ENCODE assay signal across 2 cellular contexts in genomic region chr2:85937069-85937439, GRCh38.
TF ChIP-seq lines count a peak whose summit lies in the region.

No MANE protein-coding gene starts in this region.

TF ChIP-seq in liver, 16 proteins besides CTCF, POLR2A, EP300 and RAD21:
- TF ChIP-seq RXRA (IDR thresholded peaks at IDR 0.05) (no peak), JUND (IDR thresholded peaks at IDR 0.05) (peak in 1 of 2 donors; percentile 4), FOXA2 (IDR thresholded peaks at IDR 0.05) (peak; percentile 20), TAF1 (conservative IDR thresholded peaks at IDR 0.05) (peak; percentile 3), HNF4A (conservative IDR thresholded peaks at IDR 0.05) (peak in 1 of 2 donors; percentile 26), FOXA1 (IDR thresholded peaks at IDR 0.05) (no peak), ATF3 (IDR thresholded peaks at IDR 0.05) (peak; percentile 15)

TF ChIP-seq in HepG2, 621 proteins besides CTCF, POLR2A, EP300 and RAD21:
- TF ChIP-seq DZIP1 (CRISPR knock-in tag; IDR thresholded peaks at IDR 0.05) (no peak), KAT8 (CRISPR knock-in tag; IDR thresholded peaks at IDR 0.05) (no peak), ZFP1 (CRISPR knock-in tag; IDR thresholded peaks at IDR 0.05) (no peak), GABPB1 (CRISPR knock-in tag; IDR thresholded peaks at IDR 0.05) (no peak), ZNF225 (CRISPR knock-in tag; IDR thresholded peaks at IDR 0.05) (no peak), CBX1 (IDR thresholded peaks at IDR 0.05; ENCODE audit: low read depth) (no peak), SP140L (CRISPR knock-in tag; IDR thresholded peaks at IDR 0.05; ENCODE audit: borderline replicate concordance) (no peak), ZNF574 (CRISPR knock-in tag; IDR thresholded peaks at IDR 0.05) (no peak), GLI4 (CRISPR knock-in tag; IDR thresholded peaks at IDR 0.05; ENCODE audit: borderline replicate concordance) (no peak)
